ENCODE assay signal across 1 cellular context in genomic region chr12:124030510-124030909, GRCh38.
TF ChIP-seq lines count a peak whose summit lies in the region.

No MANE protein-coding gene starts in this region.

TF ChIP-seq in K562, 482 proteins besides CTCF, POLR2A, EP300 and RAD21 (continued from another document and continues in another):
- no peak for TF ChIP-seq MNT (conservative IDR thresholded peaks at IDR 0.05)
- 0 out of 2 replicates have a peak, but pooled peaks have one; percentile 14 for TF ChIP-seq SMARCE1 (IDR thresholded peaks at IDR 0.05)
- TF ChIP-seq, protein P1, sequence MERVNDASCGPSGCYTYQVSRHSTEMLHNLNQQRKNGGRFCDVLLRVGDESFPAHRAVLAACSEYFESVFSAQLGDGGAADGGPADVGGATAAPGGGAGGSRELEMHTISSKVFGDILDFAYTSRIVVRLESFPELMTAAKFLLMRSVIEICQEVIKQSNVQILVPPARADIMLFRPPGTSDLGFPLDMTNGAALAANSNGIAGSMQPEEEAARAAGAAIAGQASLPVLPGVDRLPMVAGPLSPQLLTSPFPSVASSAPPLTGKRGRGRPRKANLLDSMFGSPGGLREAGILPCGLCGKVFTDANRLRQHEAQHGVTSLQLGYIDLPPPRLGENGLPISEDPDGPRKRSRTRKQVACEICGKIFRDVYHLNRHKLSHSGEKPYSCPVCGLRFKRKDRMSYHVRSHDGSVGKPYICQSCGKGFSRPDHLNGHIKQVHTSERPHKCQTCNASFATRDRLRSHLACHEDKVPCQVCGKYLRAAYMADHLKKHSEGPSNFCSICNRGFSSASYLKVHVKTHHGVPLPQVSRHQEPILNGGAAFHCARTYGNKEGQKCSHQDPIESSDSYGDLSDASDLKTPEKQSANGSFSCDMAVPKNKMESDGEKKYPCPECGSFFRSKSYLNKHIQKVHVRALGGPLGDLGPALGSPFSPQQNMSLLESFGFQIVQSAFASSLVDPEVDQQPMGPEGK (CRISPR knock-in tag; IDR thresholded peaks at IDR 0.05; ENCODE audit: borderline replicate concordance), result no peak
- TF ChIP-seq FOSL1 (tag; conservative IDR thresholded peaks at IDR 0.05), result peak; percentile 56
- peak; percentile 86 for TF ChIP-seq L3MBTL2 (IDR thresholded peaks at IDR 0.05)
- TF ChIP-seq, protein P2, sequence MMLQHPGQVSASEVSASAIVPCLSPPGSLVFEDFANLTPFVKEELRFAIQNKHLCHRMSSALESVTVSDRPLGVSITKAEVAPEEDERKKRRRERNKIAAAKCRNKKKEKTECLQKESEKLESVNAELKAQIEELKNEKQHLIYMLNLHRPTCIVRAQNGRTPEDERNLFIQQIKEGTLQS (IDR thresholded peaks at IDR 0.05), result peak; percentile 34; the same call in 1 of the 2 replicates
- TF ChIP-seq, protein P2 (CRISPR knock-in tag; conservative IDR thresholded peaks at IDR 0.05), result no peak
- TF ChIP-seq NR2C2 (CRISPR knock-in tag; IDR thresholded peaks at IDR 0.05), result no peak
- TF ChIP-seq NR2C2 (tag; IDR thresholded peaks at IDR 0.05), result 0 out of 2 replicates have a peak, but pooled peaks have one; percentile 39
- no peak for TF ChIP-seq TSC22D4 (tag; IDR thresholded peaks at IDR 0.05)
- no peak for TF ChIP-seq TGIF2 (CRISPR knock-in tag; IDR thresholded peaks at IDR 0.05)
- peak in 1 of 2 experiments; percentile 37; a peak in 1 of 4 replicates for TF ChIP-seq FOXK2 (conservative IDR thresholded peaks at IDR 0.05 in 1 of 2, IDR thresholded peaks at IDR 0.05 in 1 of 2; ENCODE audit: low read depth in 2 of 2)
- peak; percentile 96 for TF ChIP-seq TFE3 (CRISPR knock-in tag; IDR thresholded peaks at IDR 0.05)
- TF ChIP-seq RERE (CRISPR knock-in tag; IDR thresholded peaks at IDR 0.05; ENCODE audit: borderline replicate concordance), result 0 out of 2 replicates have a peak, but pooled peaks have one; percentile 21
- no peak for TF ChIP-seq ETS2 (tag; IDR thresholded peaks at IDR 0.05; ENCODE audit: borderline replicate concordance, poor library complexity, severe bottlenecking)
- TF ChIP-seq, protein P3, sequence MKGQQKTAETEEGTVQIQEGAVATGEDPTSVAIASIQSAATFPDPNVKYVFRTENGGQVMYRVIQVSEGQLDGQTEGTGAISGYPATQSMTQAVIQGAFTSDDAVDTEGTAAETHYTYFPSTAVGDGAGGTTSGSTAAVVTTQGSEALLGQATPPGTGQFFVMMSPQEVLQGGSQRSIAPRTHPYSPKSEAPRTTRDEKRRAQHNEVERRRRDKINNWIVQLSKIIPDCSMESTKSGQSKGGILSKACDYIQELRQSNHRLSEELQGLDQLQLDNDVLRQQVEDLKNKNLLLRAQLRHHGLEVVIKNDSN (CRISPR knock-in tag; IDR thresholded peaks at IDR 0.05), result peak; percentile 81
- no peak for TF ChIP-seq BCLAF1 (IDR thresholded peaks at IDR 0.05; ENCODE audit: borderline replicate concordance in 1 of 2, control insufficient read depth in 1 of 2, low read depth in 2 of 2, low read length in 1 of 2)
- TF ChIP-seq ZNF165 (CRISPR knock-in tag; IDR thresholded peaks at IDR 0.05; ENCODE audit: borderline replicate concordance), result no peak
- TF ChIP-seq CBFA2T2 (conservative IDR thresholded peaks at IDR 0.05), result peak; percentile 45
- TF ChIP-seq, protein P4, sequence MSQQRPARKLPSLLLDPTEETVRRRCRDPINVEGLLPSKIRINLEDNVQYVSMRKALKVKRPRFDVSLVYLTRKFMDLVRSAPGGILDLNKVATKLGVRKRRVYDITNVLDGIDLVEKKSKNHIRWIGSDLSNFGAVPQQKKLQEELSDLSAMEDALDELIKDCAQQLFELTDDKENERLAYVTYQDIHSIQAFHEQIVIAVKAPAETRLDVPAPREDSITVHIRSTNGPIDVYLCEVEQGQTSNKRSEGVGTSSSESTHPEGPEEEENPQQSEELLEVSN (IDR thresholded peaks at IDR 0.05; ENCODE audit: borderline replicate concordance in 1 of 2, extremely low read depth in 1 of 2, insufficient read depth in 1 of 2, insufficient read length in 1 of 2, low read depth in 1 of 2, low read length in 1 of 2, poor library complexity in 1 of 2, severe bottlenecking in 1 of 2), result peak; percentile 17 to 63
